Comparison of ENCODE assay signal across 9 cellular contexts in genomic region chr14:65940056-65940735, GRCh38.
DNase-seq lines count a peak whose midpoint lies in the region; ATAC-seq and TF ChIP-seq lines count a peak whose summit lies in the region.
"Had no signal": no experiment of that assay in that cellular context is flagged by ENCODE, and none has a peak within 500 bp of the region (broad histone marks: within the 10 kb centered on the region; RNA-seq: fewer than 3 reads in every experiment).

No MANE protein-coding gene starts in this region.

- H3K27me3 Mint-ChIP-seq in HFFc6 (ENCODE audit: insufficient read depth), result peaks cover 4% of the 10 kb centered on the region
- H3K27me3 Mint-ChIP-seq in CD8-positive, alpha-beta T cell (ENCODE audit: low read depth), result no peaks in the 10 kb centered on the region

- no peaks in the 10 kb centered on the region for H3K27me3 ChIP-seq in CD8-positive, alpha-beta T cell (ENCODE audit: insufficient read depth, low read length)

- H3K9me3 Mint-ChIP-seq in HFFc6, result no peaks in the 10 kb centered on the region
- H3K9me3 Mint-ChIP-seq in CD8-positive, alpha-beta T cell, result peaks cover 3% of the 10 kb centered on the region

- H3K4me3 Mint-ChIP-seq in HFFc6, result no peak overlapping the region
- H3K4me3 Mint-ChIP-seq in CD8-positive, alpha-beta T cell, result no peak overlapping the region

- no peak overlapping the region for H3K27ac Mint-ChIP-seq in HFFc6
- no peak overlapping the region for H3K27ac Mint-ChIP-seq in CD8-positive, alpha-beta T cell

- DNase-seq in NCI-H1092 treated with DMSO at 0.1 percent for 48 hours (lab: John Stamatoyannopoulos, UW) (peak; percentile 19), NCI-H1092 (lab: John Stamatoyannopoulos, UW) (no peak), HFFc6 (no peak), RPMI8226 (peak; percentile 21), left kidney (ENCODE audit: low read depth, low spot score) (peak; percentile 46), dedifferentiated amniotic fluid mesenchymal stem cell (ENCODE audit: extremely low spot score) (no peak), Right ventricle myocardium inferior (ENCODE audit: missing footprints) (no peak)
- no peak for DNase-seq in CD8-positive, alpha-beta T cell

- H3K36me3 Mint-ChIP-seq in HFFc6 (ENCODE audit: low read depth), result no peaks in the 10 kb centered on the region
- no peaks in the 10 kb centered on the region for H3K36me3 Mint-ChIP-seq in CD8-positive, alpha-beta T cell

- H3K9me3 ChIP-seq in CD8-positive, alpha-beta T cell (ENCODE audit: low read length), result no peaks in the 10 kb centered on the region

- no peak overlapping the region for H3K4me3 ChIP-seq in CD8-positive, alpha-beta T cell (ENCODE audit: low read depth, low read length)
- H3K4me3 ChIP-seq: skin epidermis had no signal

- intact Hi-C loops in CD8-positive, alpha-beta T cell (cut with DNase I, micrococcal nuclease), result no loop called here
- intact Hi-C loops in Right ventricle myocardium inferior (cut with DNase I), result no loop called here

- H3K4me1 Mint-ChIP-seq in HFFc6 (ENCODE audit: low read depth), result no peaks in the 10 kb centered on the region
- H3K4me1 Mint-ChIP-seq in CD8-positive, alpha-beta T cell (ENCODE audit: low read depth), result peaks cover 50% of the 10 kb centered on the region

- peak; percentile 50 for TF ChIP-seq CTCF in HFFc6 (IDR thresholded peaks at IDR 0.05)
- no peak for TF ChIP-seq CTCF in CD8-positive, alpha-beta T cell (IDR thresholded peaks at IDR 0.05)

- no peak overlapping the region for H3K27ac ChIP-seq in CD8-positive, alpha-beta T cell (ENCODE audit: low read depth, low read length)
- H3K27ac ChIP-seq: skin epidermis had no signal

- CTCF ChIA-PET in CD8-positive, alpha-beta T cell (lab: Charles Lee), result interaction anchor here (1.1 to 4.8 kb wide), 4 partner anchors 15 to 125 kb away, joined by 3 to 42 read pairs (median 6); no protein-coding TSS in a partner anchor

- H3K4me1 ChIP-seq in CD8-positive, alpha-beta T cell (ENCODE audit: insufficient read depth, low read length), result peaks cover 31% of the 10 kb centered on the region

- no peaks in the 10 kb centered on the region for H3K36me3 ChIP-seq in CD8-positive, alpha-beta T cell (ENCODE audit: insufficient read depth, low read length)

- ATAC-seq in CD8-positive, alpha-beta T cell, result no peak
- no peak for ATAC-seq in Right ventricle myocardium inferior

- POLR2A ChIA-PET in CD8-positive, alpha-beta T cell (lab: Charles Lee), result interaction anchor here (1.5 to 1.6 kb wide), 2 partner anchors 20 to 94 kb away, joined by 3 to 4 read pairs; no protein-coding TSS in a partner anchor

Comparison
In these comparisons a context has a peak if more than half of its experiments do, and no peak if none do; other contexts are left out.
1. DNase-seq: peak in NCI-H1092 treated with DMSO at 0.1 percent for 48 hours (single experiment), RPMI8226 (single experiment) and left kidney (single experiment); none in NCI-H1092 (single experiment), HFFc6 (single experiment), dedifferentiated amniotic fluid mesenchymal stem cell (single experiment), CD8-positive, alpha-beta T cell (0 of 7) and Right ventricle myocardium inferior (single experiment).